In genomic region chr11:765025-765801, GRCh38 we compare ENCODE assay signal across 8 cellular contexts. TPM values are rescaled to one million over a fixed set of nuclear protein-coding genes. Genes with fewer than 3 reads are reported as not detected.
DNase-seq lines count a peak whose midpoint lies in the region; ATAC-seq and TF ChIP-seq lines count a peak whose summit lies in the region.

No MANE protein-coding gene starts in this region.

- H3K9me3 ChIP-seq in breast epithelium, result no peaks in the 10 kb centered on the region

- H3K79me2 ChIP-seq in KMS-11 (ENCODE audit: insufficient read depth, low read depth), result no peaks in the 10 kb centered on the region; the same call in 1 of the 2 replicates

- ATAC-seq in HG03196 (IDR thresholded peaks at IDR 0.05; ENCODE audit: unreplicated experiment), result no peak

- peaks cover 14% of the 10 kb centered on the region for H3K4me1 ChIP-seq in KMS-11 (ENCODE audit: low read depth, poor library complexity, severe bottlenecking)
- peaks cover 0 to 4% of the 10 kb centered on the region in 2 donors for H3K4me1 ChIP-seq in breast epithelium

- H3K4me3 ChIP-seq in KMS-11 (IDR thresholded peaks at IDR 0.05; ENCODE audit: insufficient read depth, low read depth, low read length), result no peak overlapping the region
- H3K4me3 ChIP-seq in breast epithelium, result no peak overlapping the region

- H4K20me1 ChIP-seq in KMS-11 (ENCODE audit: insufficient read depth), result no peaks in the 10 kb centered on the region

- H3K27me3 ChIP-seq in KMS-11 (ENCODE audit: insufficient read depth, low read depth) (no peaks in the 10 kb centered on the region), breast epithelium (no peaks in the 10 kb centered on the region)

- no peak overlapping the region for H3K9ac ChIP-seq in KMS-11

- H3K36me3 ChIP-seq in KMS-11 (ENCODE audit: insufficient read depth), result peaks cover 4% of the 10 kb centered on the region; the same call in 1 of the 2 replicates
- no peaks in the 10 kb centered on the region for H3K36me3 ChIP-seq in breast epithelium

- H3K4me2 ChIP-seq in KMS-11, result no peak overlapping the region

- intact Hi-C loops in breast epithelium (cut with DNase I; ENCODE audit: low total_unique reads), result no loop called here

- TF ChIP-seq POLR2A in breast epithelium (IDR thresholded peaks at IDR 0.05), result no peak

- H2AFZ ChIP-seq in KMS-11 (ENCODE audit: low read depth), result no peak overlapping the region

- H3K27ac ChIP-seq in KMS-11 (no peak overlapping the region), breast epithelium (peak overlapping the region in 1 of 2 donors; percentile 19)

- TF ChIP-seq CTCF in KMS-11 (conservative IDR thresholded peaks at IDR 0.05; ENCODE audit: low read depth, low read length), result peak; percentile 61
- TF ChIP-seq CTCF in breast epithelium (IDR thresholded peaks at IDR 0.05), result peak; percentile 48 to 64 (median 62)

- DNase-seq in DMS53 (lab: John Stamatoyannopoulos, UW) (peak; percentile 85), UCSD-AML1 (lab: John Stamatoyannopoulos, UW; ENCODE audit: unreplicated experiment) (peak; percentile 63), breast epithelium (ENCODE audit: low spot score in 2 of 2) (peak in 1 of 2 donors; percentile 50), kidney glomerular epithelial cell (lab: John Stamatoyannopoulos, UW) (peak; percentile 30), inferior parietal cortex (ENCODE audit: extremely low spot score) (no peak)
- DNase-seq in stimulated activated CD4-positive, alpha-beta T cell treated with anti-CD3 and anti-CD28 coated beads, TNF-alpha, amount 100 ng/mL, for 1 hour (ENCODE audit: low read depth in 3 of 3, low spot score in 1 of 3), result peak; percentile 29 to 54 (median 34)

RNA-seq across cellular contexts. Expression of gene GATD1, which starts 12.1 kb away (rescaled TPM):
- 10 to 100 TPM in 2 of 3 donors, 1 to 10 TPM in 1; 9.9 to 17.4 (median 16.4) TPM for total RNA-seq in breast epithelium

RNA-seq across cellular contexts. Expression of gene TALDO1, which starts 17.9 kb away (rescaled TPM):
- 100 to 1,000 TPM; 137 to 239 (median 141) TPM for total RNA-seq in breast epithelium

RNA-seq across cellular contexts. Expression of gene CEND1, which starts 24.7 kb away (rescaled TPM):
- not detected for total RNA-seq in breast epithelium

RNA-seq across cellular contexts. Expression of gene SLC25A22, which starts 32.9 kb away (rescaled TPM):
- 10 to 100 TPM in 1 of 3 donors, 1 to 10 TPM in 2; 2.7 to 11.5 (median 4.7) TPM for total RNA-seq in breast epithelium

RNA-seq across cellular contexts. Expression of gene PIDD1, which starts 39.8 kb away (rescaled TPM):
- 10 to 100 TPM; 10.2 to 17.3 (median 16.7) TPM for total RNA-seq in breast epithelium
